Comparison of ENCODE assay signal across 3 cellular contexts in genomic region chr1:113405573-113405972, GRCh38.
TF ChIP-seq lines count a peak whose summit lies in the region.

No MANE protein-coding gene starts in this region.

TF ChIP-seq in SK-N-SH treated with all-trans-retinoic acid at 6 μM for 48 hours, 23 proteins besides CTCF, POLR2A, EP300 and RAD21:
- TF ChIP-seq TSHZ2 (CRISPR knock-in tag; IDR thresholded peaks at IDR 0.05) (no peak), GLIS3 (CRISPR knock-in tag; IDR thresholded peaks at IDR 0.05) (no peak), CSDC2 (CRISPR knock-in tag; IDR thresholded peaks at IDR 0.05) (no peak), POU6F1 (CRISPR knock-in tag; IDR thresholded peaks at IDR 0.05; ENCODE audit: borderline replicate concordance, low read depth) (no peak), ESRRG (CRISPR knock-in tag; IDR thresholded peaks at IDR 0.05) (no peak), BACH2 (CRISPR knock-in tag; IDR thresholded peaks at IDR 0.05; ENCODE audit: borderline replicate concordance) (no peak), ZNF565 (CRISPR knock-in tag; conservative IDR thresholded peaks at IDR 0.05; ENCODE audit: low read depth) (no peak), PATZ1 (CRISPR knock-in tag; IDR thresholded peaks at IDR 0.05; ENCODE audit: borderline replicate concordance) (no peak), SNAI2 (CRISPR knock-in tag; IDR thresholded peaks at IDR 0.05) (no peak)

TF ChIP-seq in SK-N-SH, 30 proteins besides CTCF, POLR2A, EP300 and RAD21:
- TF ChIP-seq IRF3 (IDR thresholded peaks at IDR 0.05; ENCODE audit: low read depth, low read length) = no peak
- no peak for TF ChIP-seq GATA2 (CRISPR knock-in tag; IDR thresholded peaks at IDR 0.05)
- no peak for TF ChIP-seq NFIC (IDR thresholded peaks at IDR 0.05; ENCODE audit: borderline replicate concordance)
- TF ChIP-seq TAF1 (IDR thresholded peaks at IDR 0.05; ENCODE audit: borderline replicate concordance, low read depth, low read length) = no peak
- TF ChIP-seq USF1 (IDR thresholded peaks at IDR 0.05; ENCODE audit: borderline replicate concordance, low read depth) = no peak
- no peak for TF ChIP-seq REST (IDR thresholded peaks at IDR 0.05; ENCODE audit: low read depth, low read length)
- TF ChIP-seq GABPA (IDR thresholded peaks at IDR 0.05; ENCODE audit: low read depth) = no peak
- no peak for TF ChIP-seq YY1 (IDR thresholded peaks at IDR 0.05; ENCODE audit: low read depth)
- TF ChIP-seq SIN3A (IDR thresholded peaks at IDR 0.05; ENCODE audit: borderline replicate concordance, low read depth, low read length) = no peak
- TF ChIP-seq MEF2A (IDR thresholded peaks at IDR 0.05; ENCODE audit: borderline replicate concordance, low read depth) = no peak
- TF ChIP-seq MAX (IDR thresholded peaks at IDR 0.05; ENCODE audit: low read depth) = no peak
- TF ChIP-seq ZBTB33 (IDR thresholded peaks at IDR 0.05; ENCODE audit: borderline replicate concordance, low read depth) = no peak
- no peak for TF ChIP-seq TCF12 (IDR thresholded peaks at IDR 0.05)
- TF ChIP-seq CHD2 (IDR thresholded peaks at IDR 0.05; ENCODE audit: low read length, partially characterized antibody) = no peak
- TF ChIP-seq FOXJ3 (CRISPR knock-in tag; IDR thresholded peaks at IDR 0.05) = no peak
- no peak for TF ChIP-seq EZH2phosphoT487 (IDR thresholded peaks at IDR 0.05; ENCODE audit: borderline replicate concordance, low read depth)
- no peak for TF ChIP-seq SMC3 (IDR thresholded peaks at IDR 0.05; ENCODE audit: low read depth, low read length)
- no peak for TF ChIP-seq MXI1 (IDR thresholded peaks at IDR 0.05; ENCODE audit: low read depth, low read length)
- no peak for TF ChIP-seq RXRA (IDR thresholded peaks at IDR 0.05; ENCODE audit: borderline replicate concordance, low read depth)
- no peak for TF ChIP-seq USF2 (IDR thresholded peaks at IDR 0.05; ENCODE audit: borderline replicate concordance, low read depth, low read length)
TF ChIP-seq in SK-N-SH: peak in this region for 0.

TF ChIP-seq in HepG2, 621 proteins besides CTCF, POLR2A, EP300 and RAD21 (continues in another document):
- TF ChIP-seq UBTF (CRISPR knock-in tag; IDR thresholded peaks at IDR 0.05) = no peak
- TF ChIP-seq CHD4 (IDR thresholded peaks at IDR 0.05; ENCODE audit: borderline replicate concordance, low read length) = no peak
- no peak for TF ChIP-seq SNAPC4 (CRISPR knock-in tag; IDR thresholded peaks at IDR 0.05)
- TF ChIP-seq SAP130 (CRISPR knock-in tag; IDR thresholded peaks at IDR 0.05; ENCODE audit: low read depth) = peak; percentile 53; the same call in 1 of the 2 replicates
- no peak for TF ChIP-seq NFYB (CRISPR knock-in tag; IDR thresholded peaks at IDR 0.05)
- TF ChIP-seq TFE3 (CRISPR knock-in tag; IDR thresholded peaks at IDR 0.05) = 0 out of 2 replicates have a peak, but pooled peaks have one; percentile 21
- no peak for TF ChIP-seq GZF1 (CRISPR knock-in tag; IDR thresholded peaks at IDR 0.05)
- no peak for TF ChIP-seq SMARCE1 (IDR thresholded peaks at IDR 0.05; ENCODE audit: borderline replicate concordance)
- no peak for TF ChIP-seq MBD4 (IDR thresholded peaks at IDR 0.05; ENCODE audit: borderline replicate concordance, low read length)
- TF ChIP-seq KLF12 (CRISPR knock-in tag; IDR thresholded peaks at IDR 0.05; ENCODE audit: borderline replicate concordance) = no peak
- no peak for TF ChIP-seq MEIS1 (CRISPR knock-in tag; IDR thresholded peaks at IDR 0.05; ENCODE audit: borderline replicate concordance)
- peak; percentile 30; the same call in 1 of the 2 replicates for TF ChIP-seq ARID5B (CRISPR knock-in tag; IDR thresholded peaks at IDR 0.05)
- no peak for TF ChIP-seq GTF2F1 (IDR thresholded peaks at IDR 0.05; ENCODE audit: low read length)
- TF ChIP-seq ZSCAN5A (CRISPR knock-in tag; IDR thresholded peaks at IDR 0.05; ENCODE audit: borderline replicate concordance) = no peak
- TF ChIP-seq ZNF609 (CRISPR knock-in tag; IDR thresholded peaks at IDR 0.05; ENCODE audit: borderline replicate concordance) = no peak
- no peak for TF ChIP-seq ZBTB7A (CRISPR knock-in tag; IDR thresholded peaks at IDR 0.05)
- no peak for TF ChIP-seq CAMTA2 (CRISPR knock-in tag; IDR thresholded peaks at IDR 0.05; ENCODE audit: borderline replicate concordance)
- TF ChIP-seq IRF2 (CRISPR knock-in tag; IDR thresholded peaks at IDR 0.05) = 0 out of 2 replicates have a peak, but pooled peaks have one; percentile 33
- peak; percentile 19; the same call in 1 of the 2 replicates for TF ChIP-seq HMG20A (CRISPR knock-in tag; IDR thresholded peaks at IDR 0.05; ENCODE audit: borderline replicate concordance)
- 0 out of 2 replicates have a peak, but pooled peaks have one; percentile 33 for TF ChIP-seq KMT2A (CRISPR knock-in tag; IDR thresholded peaks at IDR 0.05)
- TF ChIP-seq ZNF362 (CRISPR knock-in tag; IDR thresholded peaks at IDR 0.05; ENCODE audit: borderline replicate concordance) = peak; percentile 32; the same call in 1 of the 2 replicates
